In genomic region chr16:14502932-14503741, GRCh38 we compare ENCODE assay signal across 1 cellular context.
A peak's percentile ranks its signal among the peaks of the same experiment; 100 is the strongest.
TF ChIP-seq lines count a peak whose summit lies in the region.

No MANE protein-coding gene starts in this region.

TF ChIP-seq in GM12878, 131 proteins besides CTCF, POLR2A, EP300 and RAD21 (continued from another document):
- TF ChIP-seq CREB1 (IDR thresholded peaks at IDR 0.05; ENCODE audit: low read depth), result 0 out of 2 replicates have a peak, but pooled peaks have one; percentile 58
- no peak for TF ChIP-seq TCF7 (IDR thresholded peaks at IDR 0.05; ENCODE audit: borderline replicate concordance)
- TF ChIP-seq NR2C2 (IDR thresholded peaks at IDR 0.05; ENCODE audit: borderline replicate concordance, control insufficient read depth, insufficient read length, low read depth), result no peak
- TF ChIP-seq ELK1 (IDR thresholded peaks at IDR 0.05; ENCODE audit: low read depth, low read length), result no peak
- no peak for TF ChIP-seq BCL3 (IDR thresholded peaks at IDR 0.05; ENCODE audit: borderline replicate concordance, insufficient read depth, low read depth, low read length, poor library complexity, severe bottlenecking)
- no peak for TF ChIP-seq BMI1 (IDR thresholded peaks at IDR 0.05; ENCODE audit: borderline replicate concordance)
- TF ChIP-seq E2F4 (IDR thresholded peaks at IDR 0.05; ENCODE audit: low read depth, low read length), result no peak
- no peak for TF ChIP-seq RB1 (IDR thresholded peaks at IDR 0.05; ENCODE audit: borderline replicate concordance)
